ENCODE assay signal across 14 cellular contexts in the genomic region with DNA sequence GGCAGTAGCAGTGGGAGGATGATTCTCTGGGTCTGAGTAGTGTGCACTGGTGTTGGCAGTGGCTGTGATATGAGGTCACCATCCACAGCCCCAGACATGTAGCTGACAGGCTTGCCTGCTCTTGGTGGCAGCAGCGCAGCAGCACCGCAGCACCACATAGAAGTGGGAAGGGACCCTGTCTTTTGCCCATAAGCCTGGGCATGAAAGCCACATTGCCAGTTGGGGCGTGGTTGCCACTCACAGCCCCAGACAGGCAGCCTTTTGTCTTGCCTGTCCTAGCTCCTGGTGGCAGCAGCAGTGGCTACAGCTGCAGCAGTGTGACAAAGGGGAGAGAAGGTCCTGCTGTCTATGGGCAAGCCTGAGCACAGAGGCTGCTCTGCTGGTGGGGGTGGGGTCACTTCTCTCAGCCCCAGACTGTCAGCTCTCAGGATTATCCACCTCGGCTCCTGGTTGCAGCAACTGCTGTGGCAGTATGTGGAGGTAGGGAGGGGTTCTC.
DNase-seq lines count a peak whose midpoint lies in the region; ATAC-seq, FAIRE-seq and TF ChIP-seq lines count a peak whose summit lies in the region.
"Had no signal": no experiment of that assay in that cellular context is flagged by ENCODE, and none has a peak within 500 bp of the region (broad histone marks: within the 10 kb centered on the region; RNA-seq: fewer than 3 reads in every experiment).

No MANE protein-coding gene starts in this region.

- H2AFZ ChIP-seq in HepG2 (ENCODE audit: low read length) (no peak overlapping the region), trophoblast cell (ENCODE audit: insufficient read depth, low read length, poor library complexity) (no peak overlapping the region)

- FAIRE-seq in HepG2 (lab: Jason Lieb, UNC), result no peak
- FAIRE-seq in H54 (lab: Jason Lieb, UNC), result no peak
- FAIRE-seq: GM12878, TTC549 had no signal

- no peaks in the 10 kb centered on the region for H3K36me3 Mint-ChIP-seq in WTC11

- H3K18ac ChIP-seq in trophoblast cell (ENCODE audit: low read length), result no peak overlapping the region

- H3K9me3 Mint-ChIP-seq in WTC11, result peaks cover 9% of the 10 kb centered on the region; the same call in 1 of the 2 replicates
- peaks cover 24 to 39% of the 10 kb centered on the region in 2 donors for H3K9me3 Mint-ChIP-seq in stimulated activated naive CD8-positive, alpha-beta T cell treated with anti-CD3 and anti-CD28 coated beads, Interleukin-15, amount 100 ng/mL, for 72 hours

- CTCF ChIA-PET in HepG2 (lab: Yijun Ruan, JAX; ENCODE audit: low intra/inter-chr PET ratio, low total read pairs), result no interaction called here
- CTCF ChIA-PET in WTC11 (lab: Charles Lee), result interaction anchor here (1.4 to 1.8 kb wide), 4 partner anchors 14 to 56 kb away, joined by 5 to 7 read pairs (median 6); no protein-coding TSS in a partner anchor

- TF ChIP-seq RAD21 in HepG2 (CRISPR knock-in tag; IDR thresholded peaks at IDR 0.05), result no peak

- TF ChIP-seq EP300 in HepG2 (IDR thresholded peaks at IDR 0.05; ENCODE audit: low read depth in 2 of 2, low read length in 2 of 2) (no peak), HepG2 (CRISPR knock-in tag; IDR thresholded peaks at IDR 0.05; ENCODE audit: borderline replicate concordance) (no peak), sigmoid colon (IDR thresholded peaks at IDR 0.05) (no peak)

- no peak overlapping the region for H3K4me3 Mint-ChIP-seq in WTC11
- H3K4me3 Mint-ChIP-seq in stimulated activated naive CD8-positive, alpha-beta T cell treated with anti-CD3 and anti-CD28 coated beads, Interleukin-15, amount 100 ng/mL, for 72 hours, result no peak overlapping the region
- H3K4me3 Mint-ChIP-seq: dendritic cell treated with granulocyte-macrophage colony-stimulating factor and Interleukin-4, amounts not matched to agents 40 ng/mL and 50 ng/mL, for 4 days had no signal

- H3K4me1 Mint-ChIP-seq in WTC11, result peaks cover 4% of the 10 kb centered on the region; the same call in 1 of the 2 replicates
- no peaks in the 10 kb centered on the region for H3K4me1 Mint-ChIP-seq in stimulated activated naive CD8-positive, alpha-beta T cell treated with anti-CD3 and anti-CD28 coated beads, Interleukin-15, amount 100 ng/mL, for 72 hours

- no peak overlapping the region for H3K27ac Mint-ChIP-seq in WTC11
- no peak overlapping the region for H3K27ac Mint-ChIP-seq in stimulated activated naive CD8-positive, alpha-beta T cell treated with anti-CD3 and anti-CD28 coated beads, Interleukin-15, amount 100 ng/mL, for 72 hours
- H3K27ac Mint-ChIP-seq: dendritic cell treated with granulocyte-macrophage colony-stimulating factor and Interleukin-4, amounts not matched to agents 40 ng/mL and 50 ng/mL, for 4 days had no signal

- no peak overlapping the region for H2AK5ac ChIP-seq in trophoblast cell (ENCODE audit: low read length)

- H3K4me2 ChIP-seq in HepG2 (ENCODE audit: low read depth, low read length) (no peak overlapping the region), trophoblast cell (ENCODE audit: low read length) (no peak overlapping the region)

- peaks cover 5% of the 10 kb centered on the region; the same call in 1 of the 2 replicates for H3K27me3 Mint-ChIP-seq in WTC11 (ENCODE audit: low read depth)
- H3K27me3 Mint-ChIP-seq in stimulated activated naive CD8-positive, alpha-beta T cell treated with anti-CD3 and anti-CD28 coated beads, Interleukin-15, amount 100 ng/mL, for 72 hours, result no peaks in the 10 kb centered on the region

- H3K27ac ChIP-seq in HepG2 (ENCODE audit: extremely low read length, insufficient read depth, low read length), result no peak overlapping the region
- H3K27ac ChIP-seq in right lobe of liver, result no peak overlapping the region
- no peak overlapping the region for H3K27ac ChIP-seq in trophoblast cell (ENCODE audit: low read depth, low read length)
- no peak overlapping the region for H3K27ac ChIP-seq in sigmoid colon

- no peaks in the 10 kb centered on the region for H3K9me3 ChIP-seq in HepG2 (ENCODE audit: low read length)
- peaks cover 0 to 7% (median 0%) of the 10 kb centered on the region in 4 donors for H3K9me3 ChIP-seq in right lobe of liver
- peaks cover 3% of the 10 kb centered on the region for H3K9me3 ChIP-seq in trophoblast cell (ENCODE audit: insufficient read depth, low read depth, low read length)
- H3K9me3 ChIP-seq in sigmoid colon, result no peaks in the 10 kb centered on the region

- no peak for TF ChIP-seq CTCF in HepG2 (CRISPR knock-in tag; IDR thresholded peaks at IDR 0.05)
- TF ChIP-seq CTCF in right lobe of liver (IDR thresholded peaks at IDR 0.05), result no peak
- TF ChIP-seq CTCF in WTC11 (IDR thresholded peaks at IDR 0.05), result no peak
- TF ChIP-seq CTCF in sigmoid colon (IDR thresholded peaks at IDR 0.05), result no peak

- H3K4ac ChIP-seq in trophoblast cell (ENCODE audit: low read depth, low read length), result no peak overlapping the region

- WGBS in HepG2 (ENCODE audit: low lambda C conversion rate), result 36% methylated on average over 4 of the region's 4 CpGs
- 20% methylated on average over 1 of the region's 4 CpGs for WGBS in right lobe of liver (ENCODE audit: insufficient coverage, low coverage, low lambda C conversion rate, missing lambda C conversion rate)
- no CpG with 5 or more reads among the region's 4 CpGs for WGBS in trophoblast cell (ENCODE audit: extremely low coverage, insufficient coverage, insufficient read length)
- WGBS in sigmoid colon, 2 donors, result 13 to 64% methylated on average over 4 of the region's 4 CpGs

- H3K79me1 ChIP-seq in trophoblast cell (ENCODE audit: low read length), result no peaks in the 10 kb centered on the region

- POLR2A ChIA-PET in HepG2 (lab: Yijun Ruan, JAX) (no interaction called here), WTC11 (lab: Charles Lee) (no interaction called here)

- H2BK120ac ChIP-seq in trophoblast cell (ENCODE audit: insufficient read depth, low read length, poor library complexity), result no peak overlapping the region

- H3K36me3 ChIP-seq in HepG2 (replicated peaks in 1 of 2; ENCODE audit: control insufficient read depth in 1 of 2, insufficient read depth in 2 of 2, low read length in 2 of 2) (no peaks in the 10 kb centered on the region), right lobe of liver (no peaks in the 10 kb centered on the region), trophoblast cell (ENCODE audit: control insufficient read depth in 1 of 2, insufficient read depth in 2 of 2, low read length in 2 of 2) (no peaks in the 10 kb centered on the region), sigmoid colon (no peaks in the 10 kb centered on the region)

- DNase-seq in HepG2 (ENCODE audit: low spot score) (peak; percentile 50), right lobe of liver (no peak), WTC11 (ENCODE audit: low spot score) (no peak), medulla oblongata (ENCODE audit: extremely low spot score) (peak; percentile 90), trophoblast cell (no peak), H54 (ENCODE audit: insufficient read length, low spot score) (no peak), sigmoid colon (no peak)
- DNase-seq in stimulated activated naive CD8-positive, alpha-beta T cell treated with anti-CD3 and anti-CD28 coated beads, Interleukin-15, amount 100 ng/mL, for 72 hours, result no peak
- DNase-seq: left cardiac atrium; NCI-H1694 treated with DMSO at 0.1 percent for 48 hours; stimulated activated CD4-positive, alpha-beta T cell treated with anti-CD3 and anti-CD28 coated beads, Interleukin-12 subunit alpha, Interleukin-12 subunit beta, amount 100 ng/mL, for 4 hours had no signal

- no peaks in the 10 kb centered on the region for H3K27me3 ChIP-seq in HepG2 (ENCODE audit: control insufficient read depth in 1 of 2, insufficient read depth in 2 of 2, low read length in 2 of 2)
- H3K27me3 ChIP-seq in right lobe of liver, result no peaks in the 10 kb centered on the region
- no peaks in the 10 kb centered on the region for H3K27me3 ChIP-seq in trophoblast cell (ENCODE audit: insufficient read depth, low read length)
- H3K27me3 ChIP-seq in sigmoid colon, result no peaks in the 10 kb centered on the region

- H2BK12ac ChIP-seq in trophoblast cell (ENCODE audit: low read length), result no peak overlapping the region

- intact Hi-C loops in HepG2 (cut with micrococcal nuclease; ENCODE audit: unreplicated experiment), result loop anchor here (5.0 kb wide), 1 partner anchor 1990 kb away; no protein-coding TSS in a partner anchor
- intact Hi-C loops in right lobe of liver (cut with DNase I), result no loop called here
- intact Hi-C loops in sigmoid colon (cut with DNase I), result no loop called here

- H3K79me2 ChIP-seq in HepG2 (ENCODE audit: insufficient read depth, low read length) (no peaks in the 10 kb centered on the region), trophoblast cell (ENCODE audit: control insufficient read depth, insufficient read depth, low read length, poor library complexity) (no peaks in the 10 kb centered on the region)

- H3K4me3 ChIP-seq in HepG2 (replicated peaks in 1 of 3; ENCODE audit: insufficient read depth in 1 of 3, low read depth in 2 of 3, low read length in 3 of 3) (no peak overlapping the region), right lobe of liver (no peak overlapping the region), trophoblast cell (ENCODE audit: low read depth, low read length) (no peak overlapping the region), sigmoid colon (no peak overlapping the region)
- H3K4me3 ChIP-seq: GM12878 had no signal

- no peak overlapping the region for H4K12ac ChIP-seq in trophoblast cell (ENCODE audit: low read depth, low read length)

- H3K9ac ChIP-seq in HepG2 (ENCODE audit: insufficient read depth, low read depth, low read length), result no peak overlapping the region
- H3K9ac ChIP-seq in trophoblast cell (ENCODE audit: low read length), result no peak overlapping the region

- H3K14ac ChIP-seq in trophoblast cell (ENCODE audit: low read length), result no peak overlapping the region

- no peaks in the 10 kb centered on the region for H4K20me1 ChIP-seq in HepG2 (ENCODE audit: insufficient read depth, low read length)

- H4K8ac ChIP-seq in trophoblast cell (ENCODE audit: low read depth, low read length), result no peak overlapping the region

- no peak overlapping the region for H2BK5ac ChIP-seq in trophoblast cell (ENCODE audit: low read depth, low read length, poor library complexity)

- H3K4me1 ChIP-seq in HepG2 (ENCODE audit: insufficient read depth, low read length) (no peaks in the 10 kb centered on the region), right lobe of liver (no peaks in the 10 kb centered on the region), trophoblast cell (ENCODE audit: control insufficient read depth in 1 of 2, insufficient read depth in 2 of 2, low read length in 2 of 2) (no peaks in the 10 kb centered on the region), sigmoid colon (no peaks in the 10 kb centered on the region)

- no peak overlapping the region for H3K23ac ChIP-seq in trophoblast cell (ENCODE audit: low read length)

- no peak overlapping the region for H4K91ac ChIP-seq in trophoblast cell (ENCODE audit: low read depth, low read length)

- ATAC-seq in HepG2 (peak; percentile 93), right lobe of liver (no peak), WTC11 (peak; percentile 83)
- no peak for ATAC-seq in stimulated activated naive CD8-positive, alpha-beta T cell treated with anti-CD3 and anti-CD28 coated beads, Interleukin-15, amount 100 ng/mL, for 72 hours
- ATAC-seq: GM12878, left cardiac atrium had no signal

- BruUV-seq in HepG2 (replicated peaks; lab: Mats Ljungman, UMichigan), result no TSS peak

- TF ChIP-seq POLR2A in HepG2 (IDR thresholded peaks at IDR 0.05; ENCODE audit: insufficient read depth in 1 of 2, low read depth in 2 of 2, low read length in 2 of 2) (no peak), right lobe of liver (IDR thresholded peaks at IDR 0.05) (no peak), H54 (IDR thresholded peaks at IDR 0.05; ENCODE audit: low read depth, low read length) (no peak), sigmoid colon (IDR thresholded peaks at IDR 0.05) (no peak)

- in situ Hi-C loops in HepG2 (cut with HindIII; ENCODE audit: extremely low pct_ligation_motif_present, low pct_unique_long_range_greater_than_20kb), result no loop called here

Comparison
In these comparisons a context has a peak if more than half of its experiments do, and no peak if none do; other contexts are left out.
1. ATAC-seq: peak in HepG2 (single experiment) and WTC11 (single experiment); none in right lobe of liver (0 of 4) and stimulated activated naive CD8-positive, alpha-beta T cell treated with anti-CD3 and anti-CD28 coated beads, Interleukin-15, amount 100 ng/mL, for 72 hours (single experiment).
2. DNase-seq: peak in HepG2 (single experiment) and medulla oblongata (single experiment); none in right lobe of liver (0 of 3), WTC11 (single experiment), stimulated activated naive CD8-positive, alpha-beta T cell treated with anti-CD3 and anti-CD28 coated beads, Interleukin-15, amount 100 ng/mL, for 72 hours (0 of 2), trophoblast cell (0 of 2), H54 (single experiment) and sigmoid colon (single experiment).